26 cellular contexts compared by ENCODE assay signal in the genomic region with DNA sequence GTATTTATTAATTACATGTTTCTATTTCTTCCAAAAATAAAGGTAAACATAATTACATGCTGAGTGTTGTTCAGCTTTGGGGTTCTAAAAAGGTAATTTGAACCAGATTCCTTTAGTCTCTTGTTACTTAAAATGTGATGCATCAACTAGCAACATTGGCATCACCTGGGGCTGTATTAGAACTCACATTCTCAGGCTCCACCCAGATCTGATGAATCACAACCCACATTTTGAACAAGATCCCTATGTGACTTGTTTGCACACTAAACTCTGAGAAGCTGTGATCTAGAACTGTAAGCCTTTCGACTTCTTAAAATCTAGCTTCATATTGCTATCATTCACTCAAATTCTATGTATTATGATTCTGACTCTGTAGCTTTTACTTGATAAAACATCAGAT. TPM values are rescaled to one million over a fixed set of nuclear protein-coding genes. Genes with fewer than 3 reads are reported as not detected.
"Had no signal": no experiment of that assay in that cellular context is flagged by ENCODE, and none has a peak within 500 bp of the region (broad histone marks: within the 10 kb centered on the region; RNA-seq: fewer than 3 reads in every experiment).

No MANE protein-coding gene starts in this region.

- H3K27ac ChIP-seq: coronary artery, heart right ventricle, lower lobe of right lung, pancreas, right lobe of liver, stomach, thyroid gland, vagina had no signal

- H3K4me1 Mint-ChIP-seq: natural killer cell had no signal

- H3K36me3 ChIP-seq: heart right ventricle, lower lobe of right lung, pancreas, right lobe of liver, stomach, thyroid gland, vagina had no signal

- H3K27me3 ChIP-seq: heart right ventricle, pancreas, right lobe of liver, stomach, thyroid gland, vagina had no signal

- H3K4me1 ChIP-seq: lower lobe of right lung, pancreas, right lobe of liver, thyroid gland, vagina had no signal

- H3K4me3 ChIP-seq: coronary artery, heart right ventricle, lower lobe of right lung, pancreas, right lobe of liver, smooth muscle cell, stomach, thyroid gland, vagina had no signal

- DNase-seq: dermis blood vessel endothelial cell; effector memory CD4-positive, alpha-beta T cell; foreskin melanocyte; glutamatergic neuron; heart right ventricle; hippocampal formation; kidney glomerular epithelial cell; left ventricle myocardium superior; lower lobe of right lung; natural killer cell; occipital lobe; pancreas; right lobe of liver; stimulated activated CD4-positive, alpha-beta T cell treated with anti-CD3 and anti-CD28 coated beads, Interleukin-12 subunit alpha, Interleukin-12 subunit beta, amount 100 ng/mL, for 4 hours; stimulated activated CD4-positive, alpha-beta T cell treated with anti-CD3 and anti-CD28 coated beads, Interleukin-1b, Interleukin-23, amount 100 ng/mL, for 48 hours; stimulated activated CD4-positive, alpha-beta T cell treated with anti-CD3 and anti-CD28 coated beads, Interleukin-4, amount 100 ng/mL, for 1 hour; stimulated activated CD8-positive, alpha-beta memory T cell treated with anti-CD3 and anti-CD28 coated beads, Interleukin-4, amount 100 ng/mL, for 48 hours; stimulated activated naive CD4-positive, alpha-beta T cell treated with Interleukin-2 at 50 U/mL for 16 hours; stomach; thyroid gland; trophoblast cell had no signal

- H3K36me3 Mint-ChIP-seq: natural killer cell had no signal

- H3K27ac Mint-ChIP-seq: memory B cell, natural killer cell had no signal

- H3K9me3 ChIP-seq: lower lobe of right lung, pancreas, right lobe of liver, stomach, thyroid gland, vagina had no signal

- H3K4me3 Mint-ChIP-seq: memory B cell, natural killer cell had no signal

- ATAC-seq: heart right ventricle, left ventricle myocardium superior, lower lobe of right lung, natural killer cell, pancreas, right lobe of liver had no signal

- H3K9me3 Mint-ChIP-seq: natural killer cell had no signal

RNA-seq across cellular contexts. Expression of gene HS3ST1, which starts 23.0 kb away (rescaled TPM):
- total RNA-seq: fibroblast of lung, natural killer cell had no signal
